ENCODE assay signal across 9 cellular contexts in genomic region chr16:1054660-1055556, GRCh38. TPM values are rescaled to one million over a fixed set of nuclear protein-coding genes. Genes with fewer than 3 reads are reported as not detected.
DNase-seq lines count a peak whose midpoint lies in the region; ATAC-seq, FAIRE-seq and TF ChIP-seq lines count a peak whose summit lies in the region.
"Had no signal": no experiment of that assay in that cellular context is flagged by ENCODE, and none has a peak within 500 bp of the region (broad histone marks: within the 10 kb centered on the region; RNA-seq: fewer than 3 reads in every experiment).

No MANE protein-coding gene starts in this region.

- no peak for TF ChIP-seq POLR2A in A549 (IDR thresholded peaks at IDR 0.05; ENCODE audit: low read length)

- CTCF ChIA-PET in A549 (lab: Yijun Ruan, JAX): interaction anchor here (0.6 to 6.8 kb wide), 53 partner anchors 13 to 345 kb away, joined by 3 to 174 read pairs (median 5); partner anchors contain the start of genes CIAO3, SOX8 and SSTR5

- H3K4me2 ChIP-seq in A549: 0 out of 3 replicates have a peak overlapping the region, but pooled peaks have one; percentile 18

- H3K9me3 Mint-ChIP-seq in stimulated activated naive B cell treated with anti-CD40 and anti-IgM and Interleukin-4, amounts not matched to agents 10 μg/mL and 1 μg/mL and 100 μg/mL, for 72 hours: peaks cover 4% of the 10 kb centered on the region in 2 donors

- no peak for FAIRE-seq in A549 (lab: Jason Lieb, UNC)
- FAIRE-seq: endometrium had no signal

- no peaks in the 10 kb centered on the region for H3K4me1 Mint-ChIP-seq in stimulated activated naive B cell treated with anti-CD40 and anti-IgM and Interleukin-4, amounts not matched to agents 10 μg/mL and 1 μg/mL and 100 μg/mL, for 72 hours

- no peak overlapping the region for H3K4me3 Mint-ChIP-seq in stimulated activated naive B cell treated with anti-CD40 and anti-IgM and Interleukin-4, amounts not matched to agents 10 μg/mL and 1 μg/mL and 100 μg/mL, for 72 hours

- peaks cover 14 to 21% of the 10 kb centered on the region in 2 donors for H3K27me3 Mint-ChIP-seq in stimulated activated naive B cell treated with anti-CD40 and anti-IgM and Interleukin-4, amounts not matched to agents 10 μg/mL and 1 μg/mL and 100 μg/mL, for 72 hours

- TF ChIP-seq CTCF in A549 (IDR thresholded peaks at IDR 0.05): peak; percentile 83
- peak; percentile 65 for TF ChIP-seq CTCF in GM12872 (IDR thresholded peaks at IDR 0.05; ENCODE audit: insufficient read depth, low read depth, low read length)

- H3K27ac Mint-ChIP-seq in stimulated activated naive B cell treated with anti-CD40 and anti-IgM and Interleukin-4, amounts not matched to agents 10 μg/mL and 1 μg/mL and 100 μg/mL, for 72 hours: no peak overlapping the region

- 38% methylated on average over 5 of the region's 34 CpGs for WGBS in A549 (ENCODE audit: missing lambda C conversion rate)

- TF ChIP-seq EP300 in A549 (IDR thresholded peaks at IDR 0.05): no peak

- H3K27me3 ChIP-seq in SJSA1 (replicated peaks): peaks cover 11% of the 10 kb centered on the region

- peak; percentile 90 to 97 for TF ChIP-seq RAD21 in A549 (conservative IDR thresholded peaks at IDR 0.05 in 1 of 2, IDR thresholded peaks at IDR 0.05 in 1 of 2)

- peaks cover 13% of the 10 kb centered on the region for H3K4me1 ChIP-seq in A549
- no peaks in the 10 kb centered on the region for H3K4me1 ChIP-seq in SJSA1 (replicated peaks)

- peaks cover 15% of the 10 kb centered on the region; the same call in 2 of the 3 replicates for H3K9me3 ChIP-seq in A549
- H3K9me3 ChIP-seq in SJSA1 (replicated peaks): no peaks in the 10 kb centered on the region; the same call in 1 of the 2 replicates

- H3K4me3 ChIP-seq in A549: no peak overlapping the region
- no peak overlapping the region for H3K4me3 ChIP-seq in SJSA1

- DNase-seq in A549 (ENCODE audit: low read depth in 1 of 2, low spot score in 1 of 2): peak; percentile 57 to 77
- DNase-seq in SJSA1 (ENCODE audit: low read depth in 1 of 2, low spot score in 2 of 2): peak; percentile 28 to 68
- DNase-seq in caudate nucleus (lab: John Stamatoyannopoulos, UW): peak in 51 of 61 donors; percentile 12 to 77 (median 50)
- peak; percentile 62 for DNase-seq in left lobe of liver (ENCODE audit: low spot score)
- no peak for DNase-seq in stimulated activated naive B cell treated with anti-CD40 and anti-IgM and Interleukin-4, amounts not matched to agents 10 μg/mL and 1 μg/mL and 100 μg/mL, for 72 hours
- DNase-seq in NCI-H1436 treated with DMSO at 0.1 percent for 48 hours (lab: John Stamatoyannopoulos, UW): no peak

- H3K27ac ChIP-seq in A549 (no peak overlapping the region), SJSA1 (no peak overlapping the region), caudate nucleus (ENCODE audit: low read depth, low read length) (peak overlapping the region; percentile 67)

- H3K36me3 Mint-ChIP-seq in stimulated activated naive B cell treated with anti-CD40 and anti-IgM and Interleukin-4, amounts not matched to agents 10 μg/mL and 1 μg/mL and 100 μg/mL, for 72 hours: peaks cover 0 to 4% of the 10 kb centered on the region in 2 donors

- ATAC-seq in A549 (peak; percentile 74 to 88), left lobe of liver (peak; percentile 88), GM21529 (IDR thresholded peaks at IDR 0.05; ENCODE audit: unreplicated experiment) (no peak)
- peak; percentile 52 to 55 for ATAC-seq in stimulated activated naive B cell treated with anti-CD40 and anti-IgM and Interleukin-4, amounts not matched to agents 10 μg/mL and 1 μg/mL and 100 μg/mL, for 72 hours (replicated peaks)

- no peaks in the 10 kb centered on the region for H3K36me3 ChIP-seq in SJSA1

- POLR2A ChIA-PET in A549 (lab: Yijun Ruan, JAX): no interaction called here

TF ChIP-seq in A549, 52 proteins besides CTCF, POLR2A, EP300 and RAD21:
- TF ChIP-seq PBX3 (IDR thresholded peaks at IDR 0.05): no peak
- TF ChIP-seq SMC3 (IDR thresholded peaks at IDR 0.05): peak; percentile 96

RNA-seq across cellular contexts. Expression of gene SSTR5, which starts 17.6 kb away (rescaled TPM):
- polyA plus RNA-seq in A549 (2011; rRNA removed) (0.08 TPM in 1 of 2 replicates, not detected in the other), A549 (2017; fragmentation: RNase III; extraction: RNeasy Plus Mini Kit Qiagen cat#74134 plus additional on column Dnase treatment) (0.06 TPM in 1 of 3 replicates, not detected in the others)
- 0.09 TPM in 1 of 2 replicates, not detected in the other for polyA plus RNA-seq in A549 (2012; cell fraction: cytosol; rRNA removed)
- polyA plus RNA-seq in A549 (2012; cell fraction: nucleus; rRNA removed): 0.09 and 0.17 TPM in 2 replicates
- polyA minus RNA-seq in A549 (2011; rRNA and poly(A)+ RNA removed): not detected in 2 replicates
- not detected in 2 replicates for total RNA-seq in SJSA1 (2014; rRNA removed; shearing (Covaris generic))
- total RNA-seq in left lobe of liver: not detected

RNA-seq across cellular contexts. Expression of gene C1QTNF8, which starts 41.1 kb away (rescaled TPM):
- polyA plus RNA-seq in A549 (2011; rRNA removed) (not detected in 2 replicates), A549 (2017; fragmentation: RNase III; extraction: RNeasy Plus Mini Kit Qiagen cat#74134 plus additional on column Dnase treatment) (not detected in 3 replicates)
- polyA plus RNA-seq in A549 (2012; cell fraction: cytosol; rRNA removed): not detected in 2 replicates
- polyA plus RNA-seq in A549 (2012; cell fraction: nucleus; rRNA removed): not detected in 2 replicates
- polyA minus RNA-seq in A549 (2011; rRNA and poly(A)+ RNA removed): not detected in 2 replicates
- not detected in 2 replicates for total RNA-seq in SJSA1 (2014; rRNA removed; shearing (Covaris generic))
- total RNA-seq in left lobe of liver: not detected

Comparison
In these comparisons a context has a peak if more than half of its experiments do, and no peak if none do; other contexts are left out.
1. DNase-seq: peak in A549 (2 of 2), SJSA1 (2 of 2), caudate nucleus (51 of 61) and left lobe of liver (single experiment); none in stimulated activated naive B cell treated with anti-CD40 and anti-IgM and Interleukin-4, amounts not matched to agents 10 μg/mL and 1 μg/mL and 100 μg/mL, for 72 hours (single experiment) and NCI-H1436 treated with DMSO at 0.1 percent for 48 hours (single experiment).